In the genomic region with DNA sequence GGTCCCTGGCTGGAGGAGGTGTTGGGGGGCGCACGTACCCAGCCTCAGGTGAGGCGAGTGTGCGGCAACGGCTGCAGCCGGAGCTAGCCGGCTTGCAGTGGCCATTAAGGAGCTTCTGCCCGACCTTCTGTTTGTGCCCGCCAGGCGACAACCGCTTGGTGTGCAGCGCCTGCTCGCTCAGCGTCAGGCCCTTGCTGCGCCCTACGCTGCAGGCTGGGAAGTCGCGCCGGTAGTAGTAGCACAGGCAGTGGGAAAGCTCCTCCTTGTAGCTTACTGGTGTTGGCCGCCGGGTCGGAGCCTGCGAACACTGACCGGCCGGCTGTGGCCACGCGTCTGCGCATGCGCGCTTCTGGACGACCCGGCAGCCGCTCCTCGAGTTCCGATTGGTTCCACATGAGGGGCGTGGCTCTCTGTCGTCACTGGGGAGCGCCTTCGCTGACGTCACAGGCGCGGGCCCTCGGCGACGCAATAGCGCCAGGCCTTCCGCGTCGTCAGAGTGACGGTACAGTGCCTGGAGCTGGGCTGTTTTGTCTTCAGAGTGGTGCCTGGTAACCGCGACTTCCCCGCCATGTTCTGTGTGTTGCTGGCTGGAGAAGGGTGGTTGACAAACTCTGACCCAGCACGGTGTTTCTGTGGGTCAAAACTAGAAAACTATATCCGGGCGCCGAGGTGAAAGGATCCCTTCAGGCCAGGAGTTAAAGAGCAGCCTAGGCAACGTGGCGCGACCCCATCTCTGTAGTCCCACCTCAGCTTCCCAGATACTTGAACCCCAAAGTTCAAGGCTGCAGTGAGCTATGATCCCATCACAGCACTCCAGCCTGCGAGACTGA, we compare ENCODE assay signal across 1 cellular context.
A peak's percentile ranks its signal among the peaks of the same experiment; 100 is the strongest.
TF ChIP-seq lines count a peak whose summit lies in the region.

No MANE protein-coding gene starts in this region.

TF ChIP-seq in HepG2, 621 proteins besides CTCF, POLR2A, EP300 and RAD21 (continued from another document and continues in another):
- TF ChIP-seq RARA (CRISPR knock-in tag; IDR thresholded peaks at IDR 0.05) (peak; percentile 36; the same call in 1 of the 2 replicates), ZNF382 (CRISPR knock-in tag; IDR thresholded peaks at IDR 0.05; ENCODE audit: borderline replicate concordance) (no peak), ADNP (CRISPR knock-in tag; IDR thresholded peaks at IDR 0.05) (no peak), CBX5 (CRISPR knock-in tag; IDR thresholded peaks at IDR 0.05; ENCODE audit: borderline replicate concordance) (peak; percentile 71; the same call in 1 of the 2 replicates), MAFK (conservative IDR thresholded peaks at IDR 0.05 in 1 of 2, IDR thresholded peaks at IDR 0.05 in 1 of 2; ENCODE audit: low read length in 2 of 2) (no peak), JUN (CRISPR knock-in tag; IDR thresholded peaks at IDR 0.05) (no peak), ZNF263 (CRISPR knock-in tag; IDR thresholded peaks at IDR 0.05) (peak; percentile 39), SAFB2 (CRISPR knock-in tag; IDR thresholded peaks at IDR 0.05; ENCODE audit: borderline replicate concordance, low read depth) (peak; percentile 61; the same call in 1 of the 2 replicates), ATAD3A (CRISPR knock-in tag; IDR thresholded peaks at IDR 0.05) (no peak), MED8 (CRISPR knock-in tag; IDR thresholded peaks at IDR 0.05; ENCODE audit: insufficient replicate concordance) (no peak), TBX2 (CRISPR knock-in tag; IDR thresholded peaks at IDR 0.05; ENCODE audit: borderline replicate concordance) (peak; percentile 63; the same call in 1 of the 2 replicates), ZNF510 (CRISPR knock-in tag; IDR thresholded peaks at IDR 0.05; ENCODE audit: low read depth) (no peak), SMYD3 (CRISPR knock-in tag; IDR thresholded peaks at IDR 0.05) (no peak), TCF12 (IDR thresholded peaks at IDR 0.05) (no peak), TCF12 (CRISPR knock-in tag; IDR thresholded peaks at IDR 0.05) (no peak), ZNF678 (CRISPR knock-in tag; IDR thresholded peaks at IDR 0.05) (no peak), GTF3A (CRISPR knock-in tag; conservative IDR thresholded peaks at IDR 0.05) (no peak), SOX6 (IDR thresholded peaks at IDR 0.05) (no peak), SOX6 (CRISPR knock-in tag; IDR thresholded peaks at IDR 0.05) (peak; percentile 69; the same call in 1 of the 2 replicates), JUNB (CRISPR knock-in tag; IDR thresholded peaks at IDR 0.05; ENCODE audit: borderline replicate concordance) (no peak), NCOA1 (CRISPR knock-in tag; IDR thresholded peaks at IDR 0.05) (peak; percentile 86; the same call in 1 of the 2 replicates), ZMAT3 (CRISPR knock-in tag; conservative IDR thresholded peaks at IDR 0.05) (peak; percentile 83), ZNF136 (CRISPR knock-in tag; IDR thresholded peaks at IDR 0.05; ENCODE audit: low read depth) (0 out of 2 replicates have a peak, but pooled peaks have one; percentile 84), TOPORS (CRISPR knock-in tag; IDR thresholded peaks at IDR 0.05) (no peak), SMARCE1 (IDR thresholded peaks at IDR 0.05; ENCODE audit: borderline replicate concordance) (no peak), CEBPB (IDR thresholded peaks at IDR 0.05; ENCODE audit: borderline replicate concordance, low read depth, low read length) (peak; percentile 82; the same call in 1 of the 2 replicates), ZNF672 (CRISPR knock-in tag; IDR thresholded peaks at IDR 0.05) (no peak), CHCHD3 (CRISPR knock-in tag; IDR thresholded peaks at IDR 0.05) (no peak), TCF7L2 (IDR thresholded peaks at IDR 0.05; ENCODE audit: low read depth, low read length) (no peak), SMARCC2 (IDR thresholded peaks at IDR 0.05) (peak; percentile 28; the same call in 1 of the 2 replicates), PAX8 (CRISPR knock-in tag; IDR thresholded peaks at IDR 0.05; ENCODE audit: borderline replicate concordance) (no peak), ATF7-NPFF (CRISPR knock-in tag; IDR thresholded peaks at IDR 0.05; ENCODE audit: low read depth) (no peak; the same call in 1 of the 2 replicates), ZNF441 (CRISPR knock-in tag; IDR thresholded peaks at IDR 0.05; ENCODE audit: borderline replicate concordance) (peak; percentile 60), NR2C2 (CRISPR knock-in tag; IDR thresholded peaks at IDR 0.05; ENCODE audit: borderline replicate concordance) (peak; percentile 71; the same call in 1 of the 2 replicates), FOXO1 (CRISPR knock-in tag; IDR thresholded peaks at IDR 0.05) (peak; percentile 56; the same call in 1 of the 2 replicates), NPAS2 (CRISPR knock-in tag; IDR thresholded peaks at IDR 0.05; ENCODE audit: borderline replicate concordance) (no peak)
- TF ChIP-seq, protein P1, sequence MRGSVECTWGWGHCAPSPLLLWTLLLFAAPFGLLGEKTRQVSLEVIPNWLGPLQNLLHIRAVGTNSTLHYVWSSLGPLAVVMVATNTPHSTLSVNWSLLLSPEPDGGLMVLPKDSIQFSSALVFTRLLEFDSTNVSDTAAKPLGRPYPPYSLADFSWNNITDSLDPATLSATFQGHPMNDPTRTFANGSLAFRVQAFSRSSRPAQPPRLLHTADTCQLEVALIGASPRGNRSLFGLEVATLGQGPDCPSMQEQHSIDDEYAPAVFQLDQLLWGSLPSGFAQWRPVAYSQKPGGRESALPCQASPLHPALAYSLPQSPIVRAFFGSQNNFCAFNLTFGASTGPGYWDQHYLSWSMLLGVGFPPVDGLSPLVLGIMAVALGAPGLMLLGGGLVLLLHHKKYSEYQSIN (CRISPR knock-in tag; IDR thresholded peaks at IDR 0.05; ENCODE audit: borderline replicate concordance) = no peak
- TF ChIP-seq, protein P2, sequence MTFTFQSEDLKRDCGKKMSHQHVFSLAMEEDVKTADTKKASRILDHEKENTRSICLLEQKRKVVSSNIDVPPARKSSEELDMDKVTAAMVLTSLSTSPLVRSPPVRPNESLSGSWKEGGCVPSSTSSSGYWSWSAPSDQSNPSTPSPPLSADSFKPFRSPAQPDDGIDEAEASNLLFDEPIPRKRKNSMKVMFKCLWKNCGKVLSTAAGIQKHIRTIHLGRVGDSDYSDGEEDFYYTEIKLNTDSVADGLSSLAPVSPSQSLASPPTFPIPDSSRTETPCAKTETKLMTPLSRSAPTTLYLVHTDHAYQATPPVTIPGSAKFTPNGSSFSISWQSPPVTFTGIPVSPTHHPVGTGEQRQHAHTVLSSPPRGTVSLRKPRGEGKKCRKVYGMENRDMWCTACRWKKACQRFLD (CRISPR knock-in tag; IDR thresholded peaks at IDR 0.05; ENCODE audit: borderline replicate concordance) = no peak
- TF ChIP-seq, protein P3, sequence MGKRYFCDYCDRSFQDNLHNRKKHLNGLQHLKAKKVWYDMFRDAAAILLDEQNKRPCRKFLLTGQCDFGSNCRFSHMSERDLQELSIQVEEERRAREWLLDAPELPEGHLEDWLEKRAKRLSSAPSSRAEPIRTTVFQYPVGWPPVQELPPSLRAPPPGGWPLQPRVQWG (CRISPR knock-in tag; IDR thresholded peaks at IDR 0.05; ENCODE audit: borderline replicate concordance, low read depth) = no peak
- TF ChIP-seq, protein P4, sequence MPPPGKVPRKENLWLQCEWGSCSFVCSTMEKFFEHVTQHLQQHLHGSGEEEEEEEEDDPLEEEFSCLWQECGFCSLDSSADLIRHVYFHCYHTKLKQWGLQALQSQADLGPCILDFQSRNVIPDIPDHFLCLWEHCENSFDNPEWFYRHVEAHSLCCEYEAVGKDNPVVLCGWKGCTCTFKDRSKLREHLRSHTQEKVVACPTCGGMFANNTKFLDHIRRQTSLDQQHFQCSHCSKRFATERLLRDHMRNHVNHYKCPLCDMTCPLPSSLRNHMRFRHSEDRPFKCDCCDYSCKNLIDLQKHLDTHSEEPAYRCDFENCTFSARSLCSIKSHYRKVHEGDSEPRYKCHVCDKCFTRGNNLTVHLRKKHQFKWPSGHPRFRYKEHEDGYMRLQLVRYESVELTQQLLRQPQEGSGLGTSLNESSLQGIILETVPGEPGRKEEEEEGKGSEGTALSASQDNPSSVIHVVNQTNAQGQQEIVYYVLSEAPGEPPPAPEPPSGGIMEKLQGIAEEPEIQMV (CRISPR knock-in tag; IDR thresholded peaks at IDR 0.05; ENCODE audit: low read depth) = no peak
- TF ChIP-seq, protein P5, sequence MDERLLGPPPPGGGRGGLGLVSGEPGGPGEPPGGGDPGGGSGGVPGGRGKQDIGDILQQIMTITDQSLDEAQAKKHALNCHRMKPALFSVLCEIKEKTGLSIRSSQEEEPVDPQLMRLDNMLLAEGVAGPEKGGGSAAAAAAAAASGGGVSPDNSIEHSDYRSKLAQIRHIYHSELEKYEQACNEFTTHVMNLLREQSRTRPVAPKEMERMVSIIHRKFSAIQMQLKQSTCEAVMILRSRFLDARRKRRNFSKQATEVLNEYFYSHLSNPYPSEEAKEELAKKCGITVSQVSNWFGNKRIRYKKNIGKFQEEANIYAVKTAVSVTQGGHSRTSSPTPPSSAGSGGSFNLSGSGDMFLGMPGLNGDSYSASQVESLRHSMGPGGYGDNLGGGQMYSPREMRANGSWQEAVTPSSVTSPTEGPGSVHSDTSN (CRISPR knock-in tag; IDR thresholded peaks at IDR 0.05) = no peak
- TF ChIP-seq, protein P6, sequence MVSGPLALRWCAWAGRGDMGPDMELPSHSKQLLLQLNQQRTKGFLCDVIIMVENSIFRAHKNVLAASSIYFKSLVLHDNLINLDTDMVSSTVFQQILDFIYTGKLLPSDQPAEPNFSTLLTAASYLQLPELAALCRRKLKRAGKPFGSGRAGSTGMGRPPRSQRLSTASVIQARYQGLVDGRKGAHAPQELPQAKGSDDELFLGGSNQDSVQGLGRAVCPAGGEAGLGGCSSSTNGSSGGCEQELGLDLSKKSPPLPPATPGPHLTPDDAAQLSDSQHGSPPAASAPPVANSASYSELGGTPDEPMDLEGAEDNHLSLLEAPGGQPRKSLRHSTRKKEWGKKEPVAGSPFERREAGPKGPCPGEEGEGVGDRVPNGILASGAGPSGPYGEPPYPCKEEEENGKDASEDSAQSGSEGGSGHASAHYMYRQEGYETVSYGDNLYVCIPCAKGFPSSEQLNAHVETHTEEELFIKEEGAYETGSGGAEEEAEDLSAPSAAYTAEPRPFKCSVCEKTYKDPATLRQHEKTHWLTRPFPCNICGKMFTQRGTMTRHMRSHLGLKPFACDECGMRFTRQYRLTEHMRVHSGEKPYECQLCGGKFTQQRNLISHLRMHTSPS (CRISPR knock-in tag; IDR thresholded peaks at IDR 0.05; ENCODE audit: low read depth) = peak; percentile 56; the same call in 1 of the 2 replicates
- TF ChIP-seq, protein P7, sequence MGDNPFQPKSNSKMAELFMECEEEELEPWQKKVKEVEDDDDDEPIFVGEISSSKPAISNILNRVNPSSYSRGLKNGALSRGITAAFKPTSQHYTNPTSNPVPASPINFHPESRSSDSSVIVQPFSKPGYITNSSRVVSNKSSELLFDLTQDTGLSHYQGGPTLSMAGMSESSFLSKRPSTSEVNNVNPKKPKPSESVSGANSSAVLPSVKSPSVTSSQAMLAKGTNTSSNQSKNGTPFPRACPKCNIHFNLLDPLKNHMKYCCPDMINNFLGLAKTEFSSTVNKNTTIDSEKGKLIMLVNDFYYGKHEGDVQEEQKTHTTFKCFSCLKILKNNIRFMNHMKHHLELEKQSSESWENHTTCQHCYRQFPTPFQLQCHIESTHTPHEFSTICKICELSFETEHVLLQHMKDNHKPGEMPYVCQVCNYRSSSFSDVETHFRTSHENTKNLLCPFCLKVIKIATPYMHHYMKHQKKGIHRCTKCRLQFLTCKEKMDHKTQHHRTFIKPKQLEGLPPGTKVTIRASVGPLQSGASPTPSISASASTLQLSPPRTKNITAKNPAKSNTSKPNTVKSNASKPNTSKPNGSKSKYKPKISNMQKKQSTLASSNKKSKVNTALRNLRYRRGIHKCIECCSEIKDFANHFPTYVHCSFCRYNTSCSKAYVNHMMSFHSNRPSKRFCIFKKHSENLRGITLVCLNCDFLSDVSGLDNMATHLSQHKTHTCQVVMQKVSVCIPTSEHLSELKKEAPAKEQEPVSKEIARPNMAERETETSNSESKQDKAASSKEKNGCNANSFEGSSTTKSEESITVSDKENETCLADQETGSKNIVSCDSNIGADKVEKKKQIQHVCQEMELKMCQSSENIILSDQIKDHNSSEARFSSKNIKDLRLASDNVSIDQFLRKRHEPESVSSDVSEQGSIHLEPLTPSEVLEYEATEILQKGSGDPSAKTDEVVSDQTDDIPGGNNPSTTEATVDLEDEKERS (CRISPR knock-in tag; IDR thresholded peaks at IDR 0.05) = 0 out of 2 replicates have a peak, but pooled peaks have one; percentile 40
- TF ChIP-seq, protein P8, sequence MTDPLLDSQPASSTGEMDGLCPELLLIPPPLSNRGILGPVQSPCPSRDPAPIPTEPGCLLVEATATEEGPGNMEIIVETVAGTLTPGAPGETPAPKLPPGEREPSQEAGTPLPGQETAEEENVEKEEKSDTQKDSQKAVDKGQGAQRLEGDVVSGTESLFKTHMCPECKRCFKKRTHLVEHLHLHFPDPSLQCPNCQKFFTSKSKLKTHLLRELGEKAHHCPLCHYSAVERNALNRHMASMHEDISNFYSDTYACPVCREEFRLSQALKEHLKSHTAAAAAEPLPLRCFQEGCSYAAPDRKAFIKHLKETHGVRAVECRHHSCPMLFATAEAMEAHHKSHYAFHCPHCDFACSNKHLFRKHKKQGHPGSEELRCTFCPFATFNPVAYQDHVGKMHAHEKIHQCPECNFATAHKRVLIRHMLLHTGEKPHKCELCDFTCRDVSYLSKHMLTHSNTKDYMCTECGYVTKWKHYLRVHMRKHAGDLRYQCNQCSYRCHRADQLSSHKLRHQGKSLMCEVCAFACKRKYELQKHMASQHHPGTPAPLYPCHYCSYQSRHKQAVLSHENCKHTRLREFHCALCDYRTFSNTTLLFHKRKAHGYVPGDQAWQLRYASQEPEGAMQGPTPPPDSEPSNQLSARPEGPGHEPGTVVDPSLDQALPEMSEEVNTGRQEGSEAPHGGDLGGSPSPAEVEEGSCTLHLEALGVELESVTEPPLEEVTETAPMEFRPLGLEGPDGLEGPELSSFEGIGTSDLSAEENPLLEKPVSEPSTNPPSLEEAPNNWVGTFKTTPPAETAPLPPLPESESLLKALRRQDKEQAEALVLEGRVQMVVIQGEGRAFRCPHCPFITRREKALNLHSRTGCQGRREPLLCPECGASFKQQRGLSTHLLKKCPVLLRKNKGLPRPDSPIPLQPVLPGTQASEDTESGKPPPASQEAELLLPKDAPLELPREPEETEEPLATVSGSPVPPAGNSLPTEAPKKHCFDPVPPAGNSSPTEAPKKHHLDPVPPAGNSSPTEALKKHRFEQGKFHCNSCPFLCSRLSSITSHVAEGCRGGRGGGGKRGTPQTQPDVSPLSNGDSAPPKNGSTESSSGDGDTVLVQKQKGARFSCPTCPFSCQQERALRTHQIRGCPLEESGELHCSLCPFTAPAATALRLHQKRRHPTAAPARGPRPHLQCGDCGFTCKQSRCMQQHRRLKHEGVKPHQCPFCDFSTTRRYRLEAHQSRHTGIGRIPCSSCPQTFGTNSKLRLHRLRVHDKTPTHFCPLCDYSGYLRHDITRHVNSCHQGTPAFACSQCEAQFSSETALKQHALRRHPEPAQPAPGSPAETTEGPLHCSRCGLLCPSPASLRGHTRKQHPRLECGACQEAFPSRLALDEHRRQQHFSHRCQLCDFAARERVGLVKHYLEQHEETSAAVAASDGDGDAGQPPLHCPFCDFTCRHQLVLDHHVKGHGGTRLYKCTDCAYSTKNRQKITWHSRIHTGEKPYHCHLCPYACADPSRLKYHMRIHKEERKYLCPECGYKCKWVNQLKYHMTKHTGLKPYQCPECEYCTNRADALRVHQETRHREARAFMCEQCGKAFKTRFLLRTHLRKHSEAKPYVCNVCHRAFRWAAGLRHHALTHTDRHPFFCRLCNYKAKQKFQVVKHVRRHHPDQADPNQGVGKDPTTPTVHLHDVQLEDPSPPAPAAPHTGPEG (CRISPR knock-in tag; IDR thresholded peaks at IDR 0.05) = peak; percentile 80
- TF ChIP-seq, protein P9, sequence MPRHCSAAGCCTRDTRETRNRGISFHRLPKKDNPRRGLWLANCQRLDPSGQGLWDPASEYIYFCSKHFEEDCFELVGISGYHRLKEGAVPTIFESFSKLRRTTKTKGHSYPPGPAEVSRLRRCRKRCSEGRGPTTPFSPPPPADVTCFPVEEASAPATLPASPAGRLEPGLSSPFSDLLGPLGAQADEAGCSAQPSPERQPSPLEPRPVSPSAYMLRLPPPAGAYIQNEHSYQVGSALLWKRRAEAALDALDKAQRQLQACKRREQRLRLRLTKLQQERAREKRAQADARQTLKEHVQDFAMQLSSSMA (CRISPR knock-in tag; IDR thresholded peaks at IDR 0.05) = peak; percentile 78; the same call in 1 of the 2 replicates
